8 cellular contexts compared by ENCODE assay signal in the genomic region with DNA sequence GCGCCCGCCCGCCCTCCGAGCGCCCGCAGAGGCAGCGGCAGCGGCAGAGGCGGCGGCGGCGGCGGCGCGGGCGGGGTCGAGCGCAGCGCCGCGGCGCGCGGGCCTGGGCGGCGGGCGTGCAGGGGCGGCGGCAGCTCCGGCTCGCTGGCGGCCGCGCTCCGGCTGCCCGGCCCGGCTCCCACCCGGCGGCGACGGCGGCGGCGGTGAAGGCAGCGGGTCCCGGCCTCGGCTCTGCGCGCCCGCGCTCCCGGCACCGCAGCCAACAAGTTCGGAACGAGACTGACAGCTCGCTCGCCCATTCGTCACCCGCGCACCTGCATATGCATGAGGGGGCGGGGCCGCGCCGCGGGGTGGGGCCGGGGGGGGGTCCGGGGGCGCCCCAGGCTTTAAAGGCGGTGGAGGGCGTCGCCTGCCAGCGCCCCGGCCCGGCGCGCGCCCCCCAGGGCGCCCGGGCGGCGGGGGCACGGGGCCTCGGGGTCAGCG. TPM values are rescaled to one million over a fixed set of nuclear protein-coding genes. Genes with fewer than 3 reads are reported as not detected.
DNase-seq lines count a peak whose midpoint lies in the region; ATAC-seq and TF ChIP-seq lines count a peak whose summit lies in the region.

Gene JAG2, minus strand, starts transcription at position 281 of the 483 bp plus-strand sequence. CDS start 356 bp downstream, outside the sequence.

- H3K4me1 ChIP-seq in Peyer's patch, result peaks cover 0 to 41% (median 15%) of the 10 kb centered on the region in 4 donors

- TF ChIP-seq CTCF in Peyer's patch (IDR thresholded peaks at IDR 0.05), result no peak

- peak within 1 kb of the TSS in 1 of 4 donors; percentile 17 for H3K27ac ChIP-seq in Peyer's patch

- peak; percentile 35 to 73 for ATAC-seq in activated naive CD4-positive, alpha-beta T cell treated with anti-CD3 and anti-CD28 coated beads, Interleukin-2, amount 50 U/mL, for 72 hours
- ATAC-seq in HG03097 (IDR thresholded peaks at IDR 0.05; ENCODE audit: low FRiP score, unreplicated experiment) (no peak), GM21825 (IDR thresholded peaks at IDR 0.05; ENCODE audit: unreplicated experiment) (no peak)

- TF ChIP-seq POLR2A in Peyer's patch (IDR thresholded peaks at IDR 0.05), result no peak

- intact Hi-C loops in cardiac septum (cut with DNase I), result loop anchor here (5.0 kb wide), 1 partner anchor 76 kb away; no protein-coding TSS in a partner anchor

- peak within 1 kb of the TSS; percentile 25 to 63 (median 55) for H3K4me3 ChIP-seq in Peyer's patch

- no peaks in the 10 kb centered on the region for H3K9me3 ChIP-seq in Peyer's patch

- H3K36me3 Mint-ChIP-seq in activated naive CD4-positive, alpha-beta T cell treated with anti-CD3 and anti-CD28 coated beads, Interleukin-2, amount 50 U/mL, for 72 hours, result no peaks in the 10 kb centered on the region

- DNase-seq in SHP77 (lab: John Stamatoyannopoulos, UW) (peak; percentile 37 to 67), SHP77 treated with DMSO at 0.1 percent for 48 hours (lab: John Stamatoyannopoulos, UW) (no peak), Peyer's patch (peak; percentile 34 to 75 (median 75)), cardiac septum (ENCODE audit: low spot score) (no peak), putamen (ENCODE audit: low spot score) (peak; percentile 26)
- DNase-seq in activated naive CD4-positive, alpha-beta T cell treated with anti-CD3 and anti-CD28 coated beads, Interleukin-2, amount 50 U/mL, for 72 hours (ENCODE audit: low spot score in 2 of 2), result peak in 1 of 2 donors; percentile 63

- H3K9me3 Mint-ChIP-seq in activated naive CD4-positive, alpha-beta T cell treated with anti-CD3 and anti-CD28 coated beads, Interleukin-2, amount 50 U/mL, for 72 hours, result no peaks in the 10 kb centered on the region

- H3K27ac Mint-ChIP-seq in activated naive CD4-positive, alpha-beta T cell treated with anti-CD3 and anti-CD28 coated beads, Interleukin-2, amount 50 U/mL, for 72 hours, result no peak within 1 kb of the TSS

- H3K27me3 ChIP-seq in Peyer's patch, result no peaks in the 10 kb centered on the region

- no peaks in the 10 kb centered on the region for H3K36me3 ChIP-seq in Peyer's patch

RNA-seq across cellular contexts. Expression of gene JAG2, which starts in this region (rescaled TPM):
- 10 to 100 TPM in 3 of 4 donors, 1 to 10 TPM in 1; 7.5 to 33.0 (median 11.2) TPM for total RNA-seq in Peyer's patch
- total RNA-seq in activated naive CD4-positive, alpha-beta T cell treated with anti-CD3 and anti-CD28 coated beads, Interleukin-2, amount 50 U/mL, for 72 hours, result 10 to 100 TPM in 1 of 2 donors, 1 to 10 TPM in 1; 4.3 to 10.5 TPM
- 36.7 TPM for total RNA-seq in cardiac septum

Comparison
In these comparisons a context has a peak if more than half of its experiments do, and no peak if none do; other contexts are left out.
1. DNase-seq: peak in SHP77 (2 of 2), Peyer's patch (3 of 3) and putamen (single experiment); none in SHP77 treated with DMSO at 0.1 percent for 48 hours (single experiment) and cardiac septum (single experiment).
2. ATAC-seq: peak in activated naive CD4-positive, alpha-beta T cell treated with anti-CD3 and anti-CD28 coated beads, Interleukin-2, amount 50 U/mL, for 72 hours (2 of 2); none in HG03097 (single experiment) and GM21825 (single experiment).